Comparison of ENCODE assay signal across 16 cellular contexts in genomic region chr2:176755537-176756135, GRCh38.
DNase-seq lines count a peak whose midpoint lies in the region.
"Had no signal": no experiment of that assay in that cellular context is flagged by ENCODE, and none has a peak within 500 bp of the region (broad histone marks: within the 10 kb centered on the region; RNA-seq: fewer than 3 reads in every experiment).

No MANE protein-coding gene starts in this region.

- H3K4me3 ChIP-seq in BLaER1 (no peak overlapping the region), Karpas-422 (ENCODE audit: low read length) (peak overlapping the region; percentile 1; the same call in 1 of the 2 replicates)

- DNase-seq in DMS79 treated with DMSO at 0.1 percent for 48 hours (lab: John Stamatoyannopoulos, UW) (peak; percentile 11), DMS79 (lab: John Stamatoyannopoulos, UW) (no peak), Karpas-422 (peak; percentile 64), renal cortical epithelial cell (ENCODE audit: low read depth) (peak; percentile 84)
- no peak for DNase-seq in activated CD4-positive, CD25-positive, alpha-beta regulatory T cell treated with anti-CD3 and anti-CD28 coated beads, Interleukin-2, amount 50 U/mL, for 72 hours
- no peak for DNase-seq in stimulated activated CD4-positive, alpha-beta T cell treated with anti-CD3 and anti-CD28 coated beads, Interleukin-1b, Interleukin-23, amount 100 ng/mL, for 48 hours
- DNase-seq: 8988T; ACHN; CD8-positive, alpha-beta T cell; COR-L47; EL; GOT3; H9 had no signal

- H4K20me1 ChIP-seq in BLaER1 (no peaks in the 10 kb centered on the region), Karpas-422 (ENCODE audit: insufficient read depth, low read depth, low read length) (no peaks in the 10 kb centered on the region)

- H3K36me3 ChIP-seq in BLaER1 (no peaks in the 10 kb centered on the region), Karpas-422 (ENCODE audit: insufficient read depth, low read length) (0 out of 2 replicates have a peak, but pooled peaks cover 4% of the 10 kb centered on the region)

- no peaks in the 10 kb centered on the region for H3K79me2 ChIP-seq in Karpas-422 (ENCODE audit: low read length)

- peaks cover 22% of the 10 kb centered on the region for H3K4me1 ChIP-seq in BLaER1
- H3K4me1 ChIP-seq in Karpas-422 (ENCODE audit: low read length), result peaks cover 98% of the 10 kb centered on the region

- H3K9me3 ChIP-seq in BLaER1 (no peaks in the 10 kb centered on the region), Karpas-422 (ENCODE audit: low read length) (no peaks in the 10 kb centered on the region)

- H3K27ac ChIP-seq in BLaER1 (no peak overlapping the region), Karpas-422 (ENCODE audit: low read length) (peak overlapping the region; percentile 98)
- H3K27ac ChIP-seq: C4-2B, KMS-11 had no signal

- H3K9ac ChIP-seq in BLaER1 (no peak overlapping the region), Karpas-422 (ENCODE audit: low read length) (peak overlapping the region; percentile 54)
- H3K9ac ChIP-seq: KMS-11 had no signal

- peak overlapping the region; percentile 41 for H3K4me2 ChIP-seq in BLaER1
- H3K4me2 ChIP-seq in Karpas-422 (ENCODE audit: low read depth, low read length, poor library complexity, severe bottlenecking), result peak overlapping the region; percentile 57
- H3K4me2 ChIP-seq: KMS-11 had no signal

- no peaks in the 10 kb centered on the region for H3K27me3 ChIP-seq in BLaER1
- no peaks in the 10 kb centered on the region for H3K27me3 ChIP-seq in Karpas-422 (ENCODE audit: low read length)

- no peaks in the 10 kb centered on the region for H3K9me2 ChIP-seq in Karpas-422 (replicated peaks; ENCODE audit: insufficient read depth, low read length)

- H2AFZ ChIP-seq in Karpas-422 (ENCODE audit: low read length), result no peak overlapping the region

Comparison
In these comparisons a context has a peak if more than half of its experiments do, and no peak if none do; other contexts are left out.
1. DNase-seq: peak in DMS79 treated with DMSO at 0.1 percent for 48 hours (single experiment), Karpas-422 (single experiment) and renal cortical epithelial cell (single experiment); none in DMS79 (single experiment), activated CD4-positive, CD25-positive, alpha-beta regulatory T cell treated with anti-CD3 and anti-CD28 coated beads, Interleukin-2, amount 50 U/mL, for 72 hours (single experiment) and stimulated activated CD4-positive, alpha-beta T cell treated with anti-CD3 and anti-CD28 coated beads, Interleukin-1b, Interleukin-23, amount 100 ng/mL, for 48 hours (single experiment).